17 cellular contexts compared by ENCODE assay signal in genomic region chr2:226994775-226995174, GRCh38.
A peak's percentile ranks its signal among the peaks of the same experiment; 100 is the strongest.
DNase-seq lines count a peak whose midpoint lies in the region; ATAC-seq, FAIRE-seq and TF ChIP-seq lines count a peak whose summit lies in the region.
"Had no signal": no experiment of that assay in that cellular context is flagged by ENCODE, and none has a peak within 500 bp of the region (broad histone marks: within the 10 kb centered on the region; RNA-seq: fewer than 3 reads in every experiment).

No MANE protein-coding gene starts in this region.

- H3K4me3 ChIP-seq in HepG2 (replicated peaks in 1 of 3; ENCODE audit: insufficient read depth in 1 of 3, low read depth in 2 of 3, low read length in 3 of 3) (no peak overlapping the region), right lobe of liver (no peak overlapping the region), upper lobe of right lung (no peak overlapping the region)
- H3K4me3 ChIP-seq: coronary artery, heart right ventricle, K562 had no signal

- POLR2A ChIA-PET in HepG2 (lab: Yijun Ruan, JAX) = no interaction called here

- H3K27me3 Mint-ChIP-seq in IgD-negative memory B cell = no peaks in the 10 kb centered on the region
- H3K27me3 Mint-ChIP-seq in chondrocyte (ENCODE audit: low read depth) = no peaks in the 10 kb centered on the region
- H3K27me3 Mint-ChIP-seq: T-helper 17 cell had no signal

- no TSS peak for BruUV-seq in HepG2 (replicated peaks; lab: Mats Ljungman, UMichigan)

- intact Hi-C loops in HepG2 (cut with micrococcal nuclease; ENCODE audit: unreplicated experiment) = loop anchor here (1.0 kb wide), 1 partner anchor 113 kb away; no protein-coding TSS in a partner anchor
- intact Hi-C loops in right lobe of liver (cut with DNase I) = no loop called here
- intact Hi-C loops in upper lobe of right lung (cut with DNase I) = no loop called here

- peak; percentile 56 for TF ChIP-seq CTCF in HepG2 (CRISPR knock-in tag; IDR thresholded peaks at IDR 0.05)
- no peak for TF ChIP-seq CTCF in right lobe of liver (IDR thresholded peaks at IDR 0.05)
- TF ChIP-seq CTCF in chondrocyte (IDR thresholded peaks at IDR 0.05) = peak; percentile 49
- no peak for TF ChIP-seq CTCF in upper lobe of right lung (IDR thresholded peaks at IDR 0.05)

- H3K27ac ChIP-seq in HepG2 (ENCODE audit: extremely low read length, insufficient read depth, low read length) = no peak overlapping the region
- H3K27ac ChIP-seq in right lobe of liver = no peak overlapping the region
- H3K27ac ChIP-seq in upper lobe of right lung = no peak overlapping the region
- H3K27ac ChIP-seq: coronary artery, heart right ventricle had no signal

- FAIRE-seq in HepG2 (lab: Jason Lieb, UNC) = peak; percentile 79
- FAIRE-seq: K562, urothelium cell line had no signal

- no peaks in the 10 kb centered on the region for H3K4me1 Mint-ChIP-seq in IgD-negative memory B cell
- H3K4me1 Mint-ChIP-seq in chondrocyte (ENCODE audit: low read depth) = peaks cover 15% of the 10 kb centered on the region
- H3K4me1 Mint-ChIP-seq: mesothelial cell of epicardium had no signal

- H3K27ac Mint-ChIP-seq in IgD-negative memory B cell (peak overlapping the region in 2 of 3 donors; percentile 6 to 33), chondrocyte (ENCODE audit: unreplicated experiment) (no peak overlapping the region)
- H3K27ac Mint-ChIP-seq: mesothelial cell of epicardium, T-helper 17 cell had no signal

- no peaks in the 10 kb centered on the region for H3K4me1 ChIP-seq in HepG2 (ENCODE audit: insufficient read depth, low read length)
- H3K4me1 ChIP-seq in right lobe of liver = no peaks in the 10 kb centered on the region
- no peaks in the 10 kb centered on the region for H3K4me1 ChIP-seq in upper lobe of right lung

- in situ Hi-C loops in HepG2 (cut with HindIII; ENCODE audit: extremely low pct_ligation_motif_present, low pct_unique_long_range_greater_than_20kb) = no loop called here

- no peaks in the 10 kb centered on the region for H4K20me1 ChIP-seq in HepG2 (ENCODE audit: insufficient read depth, low read length)

- DNase-seq in HepG2 (ENCODE audit: low spot score) (peak; percentile 23), right lobe of liver (no peak), chondrocyte (ENCODE audit: low spot score) (no peak), amniotic stem cell (lab: John Stamatoyannopoulos, UW) (no peak), NCI-H1417 treated with DMSO at 0.1 percent for 48 hours (lab: John Stamatoyannopoulos, UW) (no peak), upper lobe of right lung (no peak), DMS 273 (lab: John Stamatoyannopoulos, UW; ENCODE audit: unreplicated experiment) (no peak)
- DNase-seq: heart right ventricle, NCI-H2029, NCI-H748 treated with DMSO at 0.1 percent for 48 hours, Right ventricle myocardium superior, T-helper 17 cell had no signal

- H3K9ac ChIP-seq in HepG2 (ENCODE audit: insufficient read depth, low read depth, low read length) = no peak overlapping the region

- H3K9me3 Mint-ChIP-seq in IgD-negative memory B cell = no peaks in the 10 kb centered on the region
- no peaks in the 10 kb centered on the region for H3K9me3 Mint-ChIP-seq in chondrocyte (ENCODE audit: low read depth)
- H3K9me3 Mint-ChIP-seq: mesothelial cell of epicardium had no signal

- H3K4me3 Mint-ChIP-seq in IgD-negative memory B cell = no peak overlapping the region
- no peak overlapping the region for H3K4me3 Mint-ChIP-seq in chondrocyte (ENCODE audit: unreplicated experiment)
- H3K4me3 Mint-ChIP-seq: mesothelial cell of epicardium, T-helper 17 cell had no signal

- TF ChIP-seq POLR2A in HepG2 (IDR thresholded peaks at IDR 0.05; ENCODE audit: insufficient read depth in 1 of 2, low read depth in 2 of 2, low read length in 2 of 2) (no peak), right lobe of liver (IDR thresholded peaks at IDR 0.05) (no peak)

- TF ChIP-seq EP300 in HepG2 (IDR thresholded peaks at IDR 0.05; ENCODE audit: low read depth in 2 of 2, low read length in 2 of 2) = no peak
- no peak for TF ChIP-seq EP300 in HepG2 (CRISPR knock-in tag; IDR thresholded peaks at IDR 0.05; ENCODE audit: borderline replicate concordance)

- peaks cover 15% of the 10 kb centered on the region for H3K36me3 Mint-ChIP-seq in IgD-negative memory B cell
- no peaks in the 10 kb centered on the region for H3K36me3 Mint-ChIP-seq in chondrocyte (ENCODE audit: low read depth)

- no peaks in the 10 kb centered on the region for H3K27me3 ChIP-seq in HepG2 (ENCODE audit: control insufficient read depth in 1 of 2, insufficient read depth in 2 of 2, low read length in 2 of 2)
- no peaks in the 10 kb centered on the region for H3K27me3 ChIP-seq in right lobe of liver
- H3K27me3 ChIP-seq in upper lobe of right lung = no peaks in the 10 kb centered on the region
- H3K27me3 ChIP-seq: heart right ventricle had no signal

- ATAC-seq in HepG2 = peak; percentile 81
- ATAC-seq in right lobe of liver = no peak
- ATAC-seq in upper lobe of right lung = no peak
- ATAC-seq: K562, T-helper 17 cell had no signal

- H3K36me3 ChIP-seq in HepG2 (replicated peaks in 1 of 2; ENCODE audit: control insufficient read depth in 1 of 2, insufficient read depth in 2 of 2, low read length in 2 of 2) (no peaks in the 10 kb centered on the region), right lobe of liver (no peaks in the 10 kb centered on the region), upper lobe of right lung (peaks cover 14% of the 10 kb centered on the region)

- H3K79me2 ChIP-seq in HepG2 (ENCODE audit: insufficient read depth, low read length) = no peaks in the 10 kb centered on the region

- TF ChIP-seq RAD21 in HepG2 (CRISPR knock-in tag; IDR thresholded peaks at IDR 0.05) = no peak

- WGBS in HepG2 (ENCODE audit: low lambda C conversion rate) = 74% methylated on average over 4 of the region's 4 CpGs
- WGBS in right lobe of liver (ENCODE audit: insufficient coverage, low coverage, low lambda C conversion rate, missing lambda C conversion rate) = 77% methylated on average over 3 of the region's 4 CpGs

- H3K9me3 ChIP-seq in HepG2 (ENCODE audit: low read length) (no peaks in the 10 kb centered on the region), right lobe of liver (no peaks in the 10 kb centered on the region), upper lobe of right lung (no peaks in the 10 kb centered on the region)
- H3K9me3 ChIP-seq: heart right ventricle had no signal

- no peak overlapping the region for H3K4me2 ChIP-seq in HepG2 (ENCODE audit: low read depth, low read length)

- CTCF ChIA-PET in HepG2 (lab: Yijun Ruan, JAX; ENCODE audit: low intra/inter-chr PET ratio, low total read pairs) = interaction anchor here (1.3 kb wide), 1 partner anchor 112 kb away, joined by 8 read pairs; no protein-coding TSS in a partner anchor

- no peak overlapping the region for H2AFZ ChIP-seq in HepG2 (ENCODE audit: low read length)

TF ChIP-seq in HepG2, 621 proteins besides CTCF, POLR2A, EP300 and RAD21:
- TF ChIP-seq MTA3 (CRISPR knock-in tag; IDR thresholded peaks at IDR 0.05) (no peak), NFKB2 (CRISPR knock-in tag; IDR thresholded peaks at IDR 0.05; ENCODE audit: borderline replicate concordance) (no peak), ZBTB25 (CRISPR knock-in tag; IDR thresholded peaks at IDR 0.05) (no peak), ATM (IDR thresholded peaks at IDR 0.05; ENCODE audit: borderline replicate concordance) (no peak), AKAP8 (CRISPR knock-in tag; IDR thresholded peaks at IDR 0.05) (no peak), PRMT3 (CRISPR knock-in tag; IDR thresholded peaks at IDR 0.05; ENCODE audit: borderline replicate concordance, low read depth) (no peak), ISX (CRISPR knock-in tag; conservative IDR thresholded peaks at IDR 0.05) (no peak)

Comparison
In these comparisons a context has a peak if more than half of its experiments do, and no peak if none do; other contexts are left out.
1. CTCF ChIP-seq: peak in HepG2 (single experiment) and chondrocyte (single experiment); none in right lobe of liver (0 of 4) and upper lobe of right lung (single experiment).